17 cellular contexts compared by ENCODE assay signal in the genomic region with DNA sequence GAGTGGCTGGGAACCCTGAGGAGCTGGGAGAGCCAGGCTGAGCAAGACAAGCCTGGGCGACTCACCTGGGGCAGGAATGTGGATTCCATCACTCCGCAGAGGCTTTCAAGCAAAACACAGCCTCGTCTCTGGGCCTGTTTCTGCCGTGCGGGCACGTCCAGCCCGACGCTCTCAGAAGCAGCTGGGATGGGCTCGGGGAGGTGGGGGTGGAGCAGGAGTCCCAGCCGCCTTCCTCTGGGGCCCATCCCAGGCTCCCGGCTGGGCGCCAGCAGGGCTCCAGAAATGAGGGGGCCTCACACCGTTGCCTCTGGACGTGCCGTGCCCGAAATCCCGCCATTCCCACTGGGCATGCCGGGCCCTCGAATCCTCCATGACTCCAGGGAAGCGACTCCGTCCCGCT. TPM values are rescaled to one million over a fixed set of nuclear protein-coding genes. Genes with fewer than 3 reads are reported as not detected.
DNase-seq lines count a peak whose midpoint lies in the region; ATAC-seq and TF ChIP-seq lines count a peak whose summit lies in the region.
"Had no signal": no experiment of that assay in that cellular context is flagged by ENCODE, and none has a peak within 500 bp of the region (broad histone marks: within the 10 kb centered on the region; RNA-seq: fewer than 3 reads in every experiment).

No MANE protein-coding gene starts in this region.

- H3K27me3 ChIP-seq in lower lobe of right lung (ENCODE audit: low read depth) (no peaks in the 10 kb centered on the region), upper lobe of left lung (no peaks in the 10 kb centered on the region), Karpas-422 (ENCODE audit: low read length) (no peaks in the 10 kb centered on the region)
- H3K27me3 ChIP-seq: gastrocnemius medialis had no signal

- no peaks in the 10 kb centered on the region for H3K9me2 ChIP-seq in Karpas-422 (replicated peaks; ENCODE audit: insufficient read depth, low read length)

- ATAC-seq in lower lobe of right lung (no peak), upper lobe of left lung (ENCODE audit: low FRiP score in 2 of 2) (no peak), GM21381 (IDR thresholded peaks at IDR 0.05; ENCODE audit: unreplicated experiment) (no peak)
- ATAC-seq: gastrocnemius medialis, SK-N-SH treated with all-trans-retinoic acid at 6 μM for 48 hours had no signal

- peaks cover 25% of the 10 kb centered on the region for H3K36me3 Mint-ChIP-seq in MCF 10A (ENCODE audit: insufficient read depth, unreplicated experiment)

- H3K9me3 ChIP-seq in lower lobe of right lung, result no peaks in the 10 kb centered on the region
- H3K9me3 ChIP-seq in upper lobe of left lung, result no peaks in the 10 kb centered on the region
- no peaks in the 10 kb centered on the region for H3K9me3 ChIP-seq in Karpas-422 (ENCODE audit: low read length)
- H3K9me3 ChIP-seq: gastrocnemius medialis had no signal

- intact Hi-C loops in MCF 10A (cut with micrococcal nuclease) (no loop called here), lower lobe of right lung (cut with DNase I) (no loop called here)

- H3K79me2 ChIP-seq in Karpas-422 (ENCODE audit: low read length), result no peaks in the 10 kb centered on the region

- TF ChIP-seq CTCF in MCF 10A (IDR thresholded peaks at IDR 0.05; ENCODE audit: unreplicated experiment) (no peak), lower lobe of right lung (IDR thresholded peaks at IDR 0.05) (no peak), upper lobe of left lung (IDR thresholded peaks at IDR 0.05) (no peak)

- H3K27ac ChIP-seq in lower lobe of right lung (peak overlapping the region; percentile 53), upper lobe of left lung (peak overlapping the region; percentile 43 to 77 (median 59)), Karpas-422 (ENCODE audit: low read length) (no peak overlapping the region)
- H3K27ac ChIP-seq: gastrocnemius medialis had no signal

- H3K4me3 ChIP-seq in lower lobe of right lung (no peak overlapping the region), upper lobe of left lung (no peak overlapping the region), Karpas-422 (ENCODE audit: low read length) (no peak overlapping the region)
- H3K4me3 ChIP-seq: gastrocnemius medialis had no signal

- no peak overlapping the region for H2AFZ ChIP-seq in Karpas-422 (ENCODE audit: low read length)

- no TSS peak for BruUV-seq in MCF 10A (replicated peaks; lab: Mats Ljungman, UMichigan)

- no peak for TF ChIP-seq EP300 in upper lobe of left lung (IDR thresholded peaks at IDR 0.05)

- H3K36me3 ChIP-seq in lower lobe of right lung (no peaks in the 10 kb centered on the region), upper lobe of left lung (no peaks in the 10 kb centered on the region), Karpas-422 (ENCODE audit: insufficient read depth, low read length) (peaks cover 10% of the 10 kb centered on the region)
- H3K36me3 ChIP-seq: gastrocnemius medialis had no signal

- H3K27ac Mint-ChIP-seq in MCF 10A (ENCODE audit: low read depth, unreplicated experiment), result peak overlapping the region; percentile 46

- no peak overlapping the region for H3K9ac ChIP-seq in Karpas-422 (ENCODE audit: low read length)

- H3K4me1 Mint-ChIP-seq in MCF 10A (ENCODE audit: insufficient read depth, unreplicated experiment), result peaks cover 25% of the 10 kb centered on the region

- H3K4me2 ChIP-seq in Karpas-422 (ENCODE audit: low read depth, low read length, poor library complexity, severe bottlenecking), result no peak overlapping the region

- POLR2A ChIA-PET in MCF 10A (lab: Yijun Ruan, JAX), result interaction anchor here (0.7 to 10.4 kb wide), 18 partner anchors 9 to 417 kb away, joined by 3 to 307 read pairs (median 4); a partner anchor contains a TSS

- no peaks in the 10 kb centered on the region for H4K20me1 ChIP-seq in Karpas-422 (ENCODE audit: insufficient read depth, low read depth, low read length)

- CTCF ChIA-PET in MCF 10A (lab: Yijun Ruan, JAX), result interaction anchor here (0.7 to 5.0 kb wide), 7 partner anchors 13 to 501 kb away, joined by 3 to 87 read pairs (median 5); a partner anchor contains a TSS

- H3K4me1 ChIP-seq in lower lobe of right lung (peaks cover 58% of the 10 kb centered on the region), upper lobe of left lung (peaks cover 66 to 77% (median 68%) of the 10 kb centered on the region in 4 donors), Karpas-422 (ENCODE audit: low read length) (no peaks in the 10 kb centered on the region)

- no peak for TF ChIP-seq POLR2A in upper lobe of left lung (IDR thresholded peaks at IDR 0.05)

- DNase-seq in NCI-H2171 (lab: John Stamatoyannopoulos, UW) (peak; percentile 17), NCI-H2171 treated with DMSO at 0.1 percent for 48 hours (lab: John Stamatoyannopoulos, UW) (no peak), MCF 10A (ENCODE audit: unreplicated experiment) (peak; percentile 81), lower lobe of right lung (no peak), upper lobe of left lung (peak in 1 of 2 donors; percentile 69), Karpas-422 (no peak), NCI-H748 (lab: John Stamatoyannopoulos, UW; ENCODE audit: unreplicated experiment) (no peak)
- DNase-seq: activated effector memory CD4-positive, alpha-beta T cell treated with Interleukin-2 at 50 U/mL for 16 hours; effector CD8-positive, alpha-beta T cell; gastrocnemius medialis; GF-D8; KBM-7; NCI-H226 had no signal

- 71% methylated on average over 5 of the region's 22 CpGs; no CpG with 5 or more reads in 1 of the 2 donors for WGBS in upper lobe of left lung, 2 donors

- H3K4me3 Mint-ChIP-seq in MCF 10A (ENCODE audit: unreplicated experiment), result peak overlapping the region; percentile 12

- H3K9me3 Mint-ChIP-seq in MCF 10A (ENCODE audit: unreplicated experiment), result peaks cover 9% of the 10 kb centered on the region

- H3K27me3 Mint-ChIP-seq in MCF 10A (ENCODE audit: insufficient read depth, unreplicated experiment), result no peaks in the 10 kb centered on the region

RNA-seq across cellular contexts. Expression of a gene that starts 8.7 kb away (rescaled TPM):
- 1,978 and 2,055 TPM in 2 replicates for total RNA-seq in MCF 10A (2022)
- 1,104 TPM for total RNA-seq in lower lobe of right lung
- 1,000 to 10,000 TPM in 3 of 6 donors, 100 to 1,000 TPM in 2, 10 to 100 TPM in 1; 94.6 to 1,381 (median 998) TPM for total RNA-seq in upper lobe of left lung
- 1,523 and 2,619 TPM in 2 replicates for total RNA-seq in Karpas-422 (2014; rRNA removed; shearing (Covaris generic); ENCODE audit: low replicate concordance)

RNA-seq across cellular contexts. Expression of a gene that starts 11.1 kb away (rescaled TPM):
- total RNA-seq in MCF 10A (2022), result 266 and 292 TPM in 2 replicates
- 282 TPM for total RNA-seq in lower lobe of right lung
- total RNA-seq in upper lobe of left lung, result 1,000 to 10,000 TPM in 1 of 6 donors, 100 to 1,000 TPM in 5; 176 to 1,019 (median 307) TPM
- 3.2 and 17.5 TPM in 2 replicates for total RNA-seq in Karpas-422 (2014; rRNA removed; shearing (Covaris generic); ENCODE audit: low replicate concordance)

RNA-seq across cellular contexts. Expression of a gene that starts 28.9 kb away (rescaled TPM):
- 1.5 and 2.8 TPM in 2 replicates for total RNA-seq in MCF 10A (2022)
- 4.5 TPM for total RNA-seq in lower lobe of right lung
- 1 to 10 TPM; 2.2 to 5.2 (median 4.0) TPM for total RNA-seq in upper lobe of left lung
- total RNA-seq in Karpas-422 (2014; rRNA removed; shearing (Covaris generic); ENCODE audit: low replicate concordance), result 7.2 and 7.6 TPM in 2 replicates

RNA-seq across cellular contexts. Expression of a gene that starts 49.1 kb away (rescaled TPM):
- not detected in 2 replicates for total RNA-seq in MCF 10A (2022)
- total RNA-seq in lower lobe of right lung, result 2.0 TPM
- total RNA-seq in upper lobe of left lung, result 1 to 10 TPM in 4 of 6 donors, under 1 TPM in 1, not detected in 1; 0.51 to 6.3 (median 1.9) TPM
- not detected in 2 replicates for total RNA-seq in Karpas-422 (2014; rRNA removed; shearing (Covaris generic); ENCODE audit: low replicate concordance)
- total RNA-seq: activated CD8-positive, alpha-beta memory T cell treated with anti-CD3 and anti-CD28 coated beads for 36 hours; gastrocnemius medialis; temporal lobe had no signal

Comparison
In these comparisons a context has a peak if more than half of its experiments do, and no peak if none do; other contexts are left out.
1. DNase-seq: peak in NCI-H2171 (single experiment) and MCF 10A (single experiment); none in NCI-H2171 treated with DMSO at 0.1 percent for 48 hours (single experiment), lower lobe of right lung (single experiment), Karpas-422 (single experiment) and NCI-H748 (single experiment).